ENCODE assay signal across 8 cellular contexts in the genomic region with DNA sequence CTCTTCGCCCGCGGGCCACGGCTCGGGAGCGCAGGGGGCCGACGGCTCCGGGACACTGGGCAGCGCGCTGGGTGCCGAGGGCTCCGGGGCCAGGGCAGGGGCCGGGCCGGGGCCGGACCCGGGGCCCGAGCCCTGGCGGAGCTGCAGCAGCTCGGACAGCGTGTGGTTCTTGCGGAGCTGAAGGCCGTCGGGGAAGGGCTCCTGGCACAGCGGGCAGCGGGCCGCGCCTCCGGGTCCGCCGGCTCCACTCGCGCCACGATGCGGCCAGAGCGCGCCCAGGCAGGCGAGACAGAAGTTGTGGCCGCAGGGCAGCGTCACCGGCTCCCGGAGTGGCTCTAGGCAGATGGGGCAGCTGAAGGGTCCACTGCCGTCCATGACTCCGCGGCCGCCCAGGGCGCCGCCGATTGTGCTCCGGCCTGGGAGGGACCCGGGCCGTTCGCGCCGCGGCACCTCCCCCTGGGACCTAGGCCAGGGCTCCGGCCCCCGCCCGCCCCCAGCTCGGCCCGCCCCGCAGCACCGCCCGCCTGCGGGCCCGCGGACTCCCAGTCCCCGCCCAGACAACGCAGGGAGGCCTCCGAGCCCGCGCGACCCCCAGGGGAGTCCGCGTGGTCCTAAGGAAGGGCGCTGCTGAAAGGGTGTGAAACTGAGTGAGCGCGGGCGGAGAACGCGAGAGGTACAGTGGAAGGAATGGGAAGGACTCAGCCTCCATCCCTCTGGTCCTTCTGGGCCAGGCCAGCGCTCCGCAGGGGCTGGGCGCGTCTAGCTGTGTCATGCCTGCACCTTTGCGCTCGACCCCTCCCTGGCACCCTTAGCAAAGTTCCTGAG. TPM values are rescaled to one million over a fixed set of nuclear protein-coding genes. Genes with fewer than 3 reads are reported as not detected.
DNase-seq lines count a peak whose midpoint lies in the region; ATAC-seq lines count a peak whose summit lies in the region.

A gene with protein sequence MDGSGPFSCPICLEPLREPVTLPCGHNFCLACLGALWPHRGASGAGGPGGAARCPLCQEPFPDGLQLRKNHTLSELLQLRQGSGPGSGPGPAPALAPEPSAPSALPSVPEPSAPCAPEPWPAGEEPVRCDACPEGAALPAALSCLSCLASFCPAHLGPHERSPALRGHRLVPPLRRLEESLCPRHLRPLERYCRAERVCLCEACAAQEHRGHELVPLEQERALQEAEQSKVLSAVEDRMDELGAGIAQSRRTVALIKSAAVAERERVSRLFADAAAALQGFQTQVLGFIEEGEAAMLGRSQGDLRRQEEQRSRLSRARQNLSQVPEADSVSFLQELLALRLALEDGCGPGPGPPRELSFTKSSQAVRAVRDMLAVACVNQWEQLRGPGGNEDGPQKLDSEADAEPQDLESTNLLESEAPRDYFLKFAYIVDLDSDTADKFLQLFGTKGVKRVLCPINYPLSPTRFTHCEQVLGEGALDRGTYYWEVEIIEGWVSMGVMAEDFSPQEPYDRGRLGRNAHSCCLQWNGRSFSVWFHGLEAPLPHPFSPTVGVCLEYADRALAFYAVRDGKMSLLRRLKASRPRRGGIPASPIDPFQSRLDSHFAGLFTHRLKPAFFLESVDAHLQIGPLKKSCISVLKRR (minus strand): TSS at position 408 of the 825 bp plus-strand sequence. CDS start 33 bp downstream, at position 375.

- no peaks in the 10 kb centered on the region for H3K9me3 ChIP-seq in right cardiac atrium (ENCODE audit: control insufficient read depth, low read length)

- H3K4me1 ChIP-seq in right cardiac atrium (ENCODE audit: control insufficient read depth, insufficient read depth, low read length): peaks cover 16% of the 10 kb centered on the region

- H3K27ac ChIP-seq in angular gyrus (ENCODE audit: low read depth, low read length) (peak within 1 kb of the TSS; percentile 88), right cardiac atrium (ENCODE audit: low read length) (peak within 1 kb of the TSS; percentile 91)

- H3K27me3 ChIP-seq in right cardiac atrium (ENCODE audit: control insufficient read depth, insufficient read depth): no peaks in the 10 kb centered on the region

- ATAC-seq in right cardiac atrium (peak; percentile 61 to 69), GM19395 (IDR thresholded peaks at IDR 0.05; ENCODE audit: unreplicated experiment) (no peak)

- peak within 1 kb of the TSS; percentile 66 for H3K4me3 ChIP-seq in right cardiac atrium (ENCODE audit: low read length)

- intact Hi-C loops in right cardiac atrium (cut with DNase I): no loop called here
- intact Hi-C loops in posterior vena cava (cut with DNase I): loop anchor here in 1 of 2 donors (5.0 kb wide), 1 partner anchor 101 kb away; a partner anchor contains a TSS

- DNase-seq in activated CD8-positive, alpha-beta memory T cell treated with anti-CD3 and anti-CD28 coated beads for 24 hours: peak; percentile 71
- no peak for DNase-seq in activated CD8-positive, alpha-beta memory T cell treated with anti-CD3 and anti-CD28 coated beads, Interleukin-2, amount 50 U/mL, for 4 hours
- DNase-seq in NCI-H1092 (lab: John Stamatoyannopoulos, UW) (peak; percentile 10), right cardiac atrium (peak; percentile 83 to 93 (median 91)), posterior vena cava (ENCODE audit: low spot score) (peak; percentile 93), NCI-H187 treated with DMSO at 0.1 percent for 48 hours (lab: John Stamatoyannopoulos, UW) (no peak)

- WGBS in right cardiac atrium: 2% methylated on average over 86 of the region's 87 CpGs

RNA-seq across cellular contexts. Expression of the gene that starts here (rescaled TPM):
- 10 to 100 TPM; 24.1 to 25.9 (median 25.3) TPM for total RNA-seq in right cardiac atrium
- 19.2 TPM for polyA plus RNA-seq in right cardiac atrium
- total RNA-seq in posterior vena cava: 10 to 100 TPM; 60.8 to 70.9 TPM

Comparison
In these comparisons a context has a peak if more than half of its experiments do, and no peak if none do; other contexts are left out.
1. DNase-seq: peak in activated CD8-positive, alpha-beta memory T cell treated with anti-CD3 and anti-CD28 coated beads for 24 hours (single experiment), NCI-H1092 (single experiment), right cardiac atrium (3 of 3) and posterior vena cava (single experiment); none in activated CD8-positive, alpha-beta memory T cell treated with anti-CD3 and anti-CD28 coated beads, Interleukin-2, amount 50 U/mL, for 4 hours (single experiment) and NCI-H187 treated with DMSO at 0.1 percent for 48 hours (single experiment).